In the genomic region with DNA sequence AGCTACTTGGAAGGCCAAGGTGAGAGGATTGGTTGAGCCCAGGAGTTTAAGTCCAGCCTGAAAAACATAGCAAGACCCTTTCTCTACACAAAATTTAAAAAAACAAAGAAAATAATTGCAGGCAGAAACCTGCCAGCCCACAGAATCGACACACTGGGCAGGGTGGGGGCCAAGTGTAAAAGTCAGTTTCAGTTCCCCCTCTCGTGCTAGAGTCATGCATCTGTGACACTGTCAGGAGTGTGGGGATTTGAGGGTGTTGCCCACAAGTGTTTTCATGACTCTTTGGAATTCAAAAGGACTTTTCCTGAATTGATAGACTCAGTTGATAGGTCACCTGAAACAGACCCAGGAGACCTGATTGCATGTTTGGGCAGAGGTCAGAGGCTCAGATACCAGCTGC, we compare ENCODE assay signal across 14 cellular contexts. TPM values are rescaled to one million over a fixed set of nuclear protein-coding genes. Genes with fewer than 3 reads are reported as not detected.
DNase-seq lines count a peak whose midpoint lies in the region; TF ChIP-seq lines count a peak whose summit lies in the region.
"Had no signal": no experiment of that assay in that cellular context is flagged by ENCODE, and none has a peak within 500 bp of the region (broad histone marks: within the 10 kb centered on the region; RNA-seq: fewer than 3 reads in every experiment).

No MANE protein-coding gene starts in this region.

- no peak overlapping the region for H3K4me3 ChIP-seq in subcutaneous abdominal adipose tissue (ENCODE audit: low read depth in 1 of 5, low read length in 5 of 5)
- H3K4me3 ChIP-seq: esophagus muscularis mucosa, lung, pancreas, SJSA1 had no signal

- H3K27me3 ChIP-seq in subcutaneous abdominal adipose tissue (ENCODE audit: control insufficient read depth in 5 of 5, insufficient read depth in 4 of 5, low read length in 5 of 5), result no peaks in the 10 kb centered on the region
- H3K27me3 ChIP-seq: esophagus muscularis mucosa, pancreas, SJSA1 had no signal

- no peak overlapping the region for H3K9ac ChIP-seq in subcutaneous abdominal adipose tissue (ENCODE audit: low read length in 5 of 5)

- H3K9me3 ChIP-seq in subcutaneous abdominal adipose tissue (ENCODE audit: control insufficient read depth in 5 of 5, low read length in 5 of 5), result no peaks in the 10 kb centered on the region
- H3K9me3 ChIP-seq: esophagus muscularis mucosa, pancreas, SJSA1 had no signal

- no peak overlapping the region for H3K4me3 Mint-ChIP-seq in activated naive CD4-positive, alpha-beta T cell treated with anti-CD3 and anti-CD28 coated beads, Interleukin-2, amount 50 U/mL, for 24 hours
- H3K4me3 Mint-ChIP-seq in glutamatergic neuron (ENCODE audit: unreplicated experiment), result no peak overlapping the region

- no peaks in the 10 kb centered on the region for H3K27me3 Mint-ChIP-seq in activated naive CD4-positive, alpha-beta T cell treated with anti-CD3 and anti-CD28 coated beads, Interleukin-2, amount 50 U/mL, for 24 hours
- H3K27me3 Mint-ChIP-seq in glutamatergic neuron (ENCODE audit: unreplicated experiment), result peaks cover 10% of the 10 kb centered on the region

- peak overlapping the region; percentile 23 for H3K27ac Mint-ChIP-seq in activated naive CD4-positive, alpha-beta T cell treated with anti-CD3 and anti-CD28 coated beads, Interleukin-2, amount 50 U/mL, for 24 hours
- peak overlapping the region; percentile 43 for H3K27ac Mint-ChIP-seq in glutamatergic neuron (ENCODE audit: unreplicated experiment)

- H3K4me1 ChIP-seq in subcutaneous abdominal adipose tissue (ENCODE audit: control insufficient read depth in 5 of 5, insufficient read depth in 5 of 5, low read length in 5 of 5), result peaks cover 0 to 27% (median 24%) of the 10 kb centered on the region in 5 donors
- H3K4me1 ChIP-seq: pancreas, SJSA1 had no signal

- peak overlapping the region; percentile 50 for H3K27ac ChIP-seq in subcutaneous abdominal adipose tissue (ENCODE audit: low read depth, low read length)
- H3K27ac ChIP-seq: esophagus muscularis mucosa, pancreas, SJSA1 had no signal

- H3K4me1 Mint-ChIP-seq in activated naive CD4-positive, alpha-beta T cell treated with anti-CD3 and anti-CD28 coated beads, Interleukin-2, amount 50 U/mL, for 24 hours, result peaks cover 21% of the 10 kb centered on the region
- peaks cover 36% of the 10 kb centered on the region for H3K4me1 Mint-ChIP-seq in glutamatergic neuron (ENCODE audit: low read depth, unreplicated experiment)

- DNase-seq in activated naive CD4-positive, alpha-beta T cell (lab: John Stamatoyannopoulos, UW), result no peak
- DNase-seq in NOMO-1 treated with DMSO at 0.1 percent for 48 hours (lab: John Stamatoyannopoulos, UW; ENCODE audit: unreplicated experiment) (peak; percentile 46), glutamatergic neuron (no peak), superior temporal gyrus (ENCODE audit: extremely low spot score) (no peak), hypothalamus (lab: John Stamatoyannopoulos, UW) (no peak), AG20443 (ENCODE audit: low spot score) (no peak)
- DNase-seq: NCI-H1417, NCI-H526 treated with DMSO at 0.1 percent for 48 hours had no signal

- no peak for TF ChIP-seq CTCF in glutamatergic neuron (IDR thresholded peaks at IDR 0.05; ENCODE audit: partially characterized antibody, unreplicated experiment)

- no peaks in the 10 kb centered on the region for H3K9me3 Mint-ChIP-seq in activated naive CD4-positive, alpha-beta T cell treated with anti-CD3 and anti-CD28 coated beads, Interleukin-2, amount 50 U/mL, for 24 hours
- peaks cover 22% of the 10 kb centered on the region for H3K9me3 Mint-ChIP-seq in glutamatergic neuron (ENCODE audit: unreplicated experiment)

- peaks cover 14% of the 10 kb centered on the region for H3K36me3 Mint-ChIP-seq in activated naive CD4-positive, alpha-beta T cell treated with anti-CD3 and anti-CD28 coated beads, Interleukin-2, amount 50 U/mL, for 24 hours
- H3K36me3 Mint-ChIP-seq in glutamatergic neuron (ENCODE audit: unreplicated experiment), result no peaks in the 10 kb centered on the region

- H3K36me3 ChIP-seq in subcutaneous abdominal adipose tissue (ENCODE audit: control insufficient read depth in 5 of 5, insufficient read depth in 5 of 5, low read length in 5 of 5), result peaks cover 5 to 88% (median 77%) of the 10 kb centered on the region in 5 donors

RNA-seq across cellular contexts. Expression of gene PRRC2B, which starts 47.6 kb away (rescaled TPM):
- 489 TPM for total RNA-seq in glutamatergic neuron (ENCODE audit: unreplicated experiment)
